ENCODE assay signal across 27 cellular contexts in genomic region chr2:160736148-160736547, GRCh38.
DNase-seq lines count a peak whose midpoint lies in the region; ATAC-seq, FAIRE-seq and TF ChIP-seq lines count a peak whose summit lies in the region.
"Had no signal": no experiment of that assay in that cellular context is flagged by ENCODE, and none has a peak within 500 bp of the region (broad histone marks: within the 10 kb centered on the region; RNA-seq: fewer than 3 reads in every experiment).

No MANE protein-coding gene starts in this region.

- H3K27ac ChIP-seq in A549 (peak overlapping the region; percentile 59 to 65), mesodermal cell (ENCODE audit: low read depth, low read length, severe bottlenecking) (peak overlapping the region; percentile 68)
- H3K27ac ChIP-seq: ascending aorta, left lung had no signal

- TF ChIP-seq CTCF in A549 (IDR thresholded peaks at IDR 0.05): no peak

- H3K4me1 ChIP-seq in A549 (peaks cover 18% of the 10 kb centered on the region), mesodermal cell (ENCODE audit: control insufficient read depth, insufficient read depth, low read length, poor library complexity, severe bottlenecking) (peaks cover 19% of the 10 kb centered on the region)
- H3K4me1 ChIP-seq: ascending aorta, left lung had no signal

- no peaks in the 10 kb centered on the region for H3K9me3 ChIP-seq in A549
- no peaks in the 10 kb centered on the region for H3K9me3 ChIP-seq in mesodermal cell (ENCODE audit: control insufficient read depth, low read length)
- H3K9me3 ChIP-seq: ascending aorta, left lung had no signal

- ATAC-seq in A549 (peak in 1 of 2 experiments; percentile 28; a peak in 2 of 6 replicates), GM18868 (IDR thresholded peaks at IDR 0.05; ENCODE audit: unreplicated experiment) (no peak), HG03460 (IDR thresholded peaks at IDR 0.05; ENCODE audit: unreplicated experiment) (no peak)
- ATAC-seq: activated CD4-positive, alpha-beta T cell treated with anti-CD3 and anti-CD28 coated beads for 36 hours; HCT116; naive thymus-derived CD4-positive, alpha-beta T cell; stimulated activated naive CD8-positive, alpha-beta T cell treated with anti-CD3 and anti-CD28 coated beads, Interleukin-15, amount 100 ng/mL, for 72 hours had no signal

- DNase-seq in A549 (ENCODE audit: low read depth in 1 of 2, low spot score in 1 of 2) (no peak), astrocyte of the hippocampus (ENCODE audit: low read depth, low spot score) (peak; percentile 21), SHP77 (lab: John Stamatoyannopoulos, UW) (no peak), SKM-1 (lab: John Stamatoyannopoulos, UW; ENCODE audit: unreplicated experiment) (no peak)
- peak; percentile 11 for DNase-seq in Jurkat, Clone E6-1 (ENCODE audit: low read depth, low spot score)
- DNase-seq: activated CD4-positive, alpha-beta T cell treated with anti-CD3 and anti-CD28 coated beads for 36 hours; activated effector memory CD4-positive, alpha-beta T cell treated with anti-CD3 and anti-CD28 coated beads, Interleukin-2, amount 50 U/mL, for 16 hours; activated naive CD8-positive, alpha-beta T cell treated with anti-CD3 and anti-CD28 coated beads, Interleukin-2, amount 10 ng/mL, durations not matched to agents 7 days and 5 days; activated T-cell treated with anti-CD3 and anti-CD28 coated beads, Interleukin-2, amount 50 U/mL, for 1 hour; AML-193; CD4-positive, alpha-beta T cell; DMS 273 treated with DMSO at 0.1 percent for 48 hours; left lung; naive thymus-derived CD4-positive, alpha-beta T cell; NCI-H1694; NCI-H2171; NCI-H524 treated with DMSO at 0.1 percent for 48 hours; NK-92 treated with Interleukin-12 subunit alpha and Interleukin-12 subunit beta, amount 100 ng/mL, for 24 hours; nucleus accumbens; stimulated activated naive CD8-positive, alpha-beta T cell treated with anti-CD3 and anti-CD28 coated beads, Interleukin-15, amount 100 ng/mL, for 72 hours had no signal

- no peak overlapping the region for H3K4me3 ChIP-seq in A549
- H3K4me3 ChIP-seq in Jurkat, Clone E6-1 (ENCODE audit: low read length): no peak overlapping the region
- H3K4me3 ChIP-seq in mesodermal cell (ENCODE audit: extremely low read depth, insufficient read depth, low read length, poor library complexity, severe bottlenecking): no peak overlapping the region
- H3K4me3 ChIP-seq: ascending aorta, left lung had no signal

- FAIRE-seq in A549 (lab: Jason Lieb, UNC): no peak
- FAIRE-seq: A204.1, endometrium had no signal

- no peak for TF ChIP-seq POLR2A in A549 (IDR thresholded peaks at IDR 0.05; ENCODE audit: low read length)

- CTCF ChIA-PET in A549 (lab: Yijun Ruan, JAX): interaction anchor here (1.4 kb wide), 1 partner anchor 47 kb away, joined by 3 read pairs; no protein-coding TSS in a partner anchor

- POLR2A ChIA-PET in A549 (lab: Yijun Ruan, JAX): no interaction called here

- no peak for TF ChIP-seq RAD21 in A549 (conservative IDR thresholded peaks at IDR 0.05 in 1 of 2, IDR thresholded peaks at IDR 0.05 in 1 of 2)

- peak overlapping the region; percentile 75 for H3K4me2 ChIP-seq in A549

- no peak for TF ChIP-seq EP300 in A549 (IDR thresholded peaks at IDR 0.05)

- no peaks in the 10 kb centered on the region for H3K36me3 ChIP-seq in mesodermal cell (ENCODE audit: control insufficient read depth, insufficient read depth, low read length)
- H3K36me3 ChIP-seq: ascending aorta, left lung had no signal

- WGBS in A549 (ENCODE audit: missing lambda C conversion rate): 68% methylated on average over 1 of the region's 1 CpG
- 100% methylated on average over 1 of the region's 1 CpG for WGBS in mesodermal cell (ENCODE audit: insufficient coverage in 2 of 2), 2 experiments

TF ChIP-seq in A549, 52 proteins besides CTCF, POLR2A, EP300 and RAD21:
- TF ChIP-seq CHD4 (IDR thresholded peaks at IDR 0.05; ENCODE audit: borderline replicate concordance) (no peak), EHMT2 (IDR thresholded peaks at IDR 0.05; ENCODE audit: low read depth) (no peak), HMGXB4 (CRISPR knock-in tag; IDR thresholded peaks at IDR 0.05; ENCODE audit: borderline replicate concordance) (no peak), MAX (IDR thresholded peaks at IDR 0.05) (no peak), PHF8 (IDR thresholded peaks at IDR 0.05; ENCODE audit: borderline replicate concordance, low read depth) (no peak), NPAS2 (CRISPR knock-in tag; IDR thresholded peaks at IDR 0.05; ENCODE audit: borderline replicate concordance) (no peak), FOSB (CRISPR knock-in tag; IDR thresholded peaks at IDR 0.05) (no peak), CBX2 (IDR thresholded peaks at IDR 0.05; ENCODE audit: borderline replicate concordance, low read depth) (no peak), MAFK (IDR thresholded peaks at IDR 0.05; ENCODE audit: partially characterized antibody) (no peak), FOSL2 (IDR thresholded peaks at IDR 0.05) (no peak), FOSL2 (CRISPR knock-in tag; IDR thresholded peaks at IDR 0.05) (no peak), MYC (IDR thresholded peaks at IDR 0.05; ENCODE audit: borderline replicate concordance, low read length) (no peak), CEBPB (IDR thresholded peaks at IDR 0.05) (no peak), GATA3 (IDR thresholded peaks at IDR 0.05; ENCODE audit: borderline replicate concordance) (no peak), TFCP2L1 (CRISPR knock-in tag; IDR thresholded peaks at IDR 0.05) (no peak), BHLHE40 (IDR thresholded peaks at IDR 0.05; ENCODE audit: low read depth, low read length) (no peak), FOXS1 (CRISPR knock-in tag; IDR thresholded peaks at IDR 0.05) (no peak), RNF2 (IDR thresholded peaks at IDR 0.05; ENCODE audit: borderline replicate concordance, low read depth) (no peak), ELK1 (IDR thresholded peaks at IDR 0.05; ENCODE audit: low read depth, low read length) (no peak), HOXB5 (CRISPR knock-in tag; IDR thresholded peaks at IDR 0.05) (no peak)

Comparison
In these comparisons a context has a peak if more than half of its experiments do, and no peak if none do; other contexts are left out.
1. DNase-seq: peak in Jurkat, Clone E6-1 (single experiment) and astrocyte of the hippocampus (single experiment); none in A549 (0 of 2), SHP77 (0 of 2) and SKM-1 (single experiment).